Comparison of ENCODE assay signal across 1 cellular context in the genomic region with DNA sequence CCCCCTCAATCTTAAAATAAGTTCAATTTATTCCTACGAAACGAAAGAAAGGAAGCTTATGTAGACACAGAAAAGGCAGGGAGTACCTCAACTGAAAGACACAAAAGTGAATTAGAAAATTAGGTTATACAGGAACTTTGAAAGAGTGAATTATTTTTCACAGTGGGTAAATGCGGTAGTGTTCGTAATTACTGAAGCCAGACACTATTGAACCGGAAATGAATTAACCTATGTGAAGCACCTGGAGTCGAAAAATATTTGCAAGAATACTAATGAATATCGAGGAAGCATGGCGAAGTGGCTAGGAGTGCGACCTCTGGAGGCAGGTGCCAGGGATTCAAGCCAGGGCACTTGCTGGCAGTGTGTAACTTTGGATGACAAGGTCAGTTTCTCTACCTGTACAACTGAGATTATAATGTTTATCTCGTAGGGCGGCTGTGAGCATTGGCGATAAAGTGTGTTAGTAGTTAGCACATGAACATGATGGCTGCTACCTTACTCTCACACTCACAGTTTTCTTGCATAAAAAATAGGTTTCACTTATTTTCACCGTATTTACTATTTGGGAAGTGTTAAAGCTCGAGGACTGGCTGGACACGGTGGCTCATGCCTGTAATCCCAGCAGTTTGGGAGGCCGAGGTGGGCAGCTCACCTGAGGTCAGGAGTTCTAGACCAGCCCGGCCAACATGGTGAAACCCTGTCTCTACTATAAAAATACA.
TF ChIP-seq lines count a peak whose summit lies in the region.

No MANE protein-coding gene starts in this region.

TF ChIP-seq in SK-N-SH, 30 proteins besides CTCF, POLR2A, EP300 and RAD21 (continued from another document):
- TF ChIP-seq, protein P1, sequence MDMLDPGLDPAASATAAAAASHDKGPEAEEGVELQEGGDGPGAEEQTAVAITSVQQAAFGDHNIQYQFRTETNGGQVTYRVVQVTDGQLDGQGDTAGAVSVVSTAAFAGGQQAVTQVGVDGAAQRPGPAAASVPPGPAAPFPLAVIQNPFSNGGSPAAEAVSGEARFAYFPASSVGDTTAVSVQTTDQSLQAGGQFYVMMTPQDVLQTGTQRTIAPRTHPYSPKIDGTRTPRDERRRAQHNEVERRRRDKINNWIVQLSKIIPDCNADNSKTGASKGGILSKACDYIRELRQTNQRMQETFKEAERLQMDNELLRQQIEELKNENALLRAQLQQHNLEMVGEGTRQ (IDR thresholded peaks at IDR 0.05; ENCODE audit: borderline replicate concordance, low read depth, low read length) = no peak
- TF ChIP-seq, protein P2, sequence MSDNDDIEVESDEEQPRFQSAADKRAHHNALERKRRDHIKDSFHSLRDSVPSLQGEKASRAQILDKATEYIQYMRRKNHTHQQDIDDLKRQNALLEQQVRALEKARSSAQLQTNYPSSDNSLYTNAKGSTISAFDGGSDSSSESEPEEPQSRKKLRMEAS (IDR thresholded peaks at IDR 0.05; ENCODE audit: low read depth) = peak; percentile 55; the same call in 1 of the 2 replicates
- TF ChIP-seq SMC3 (IDR thresholded peaks at IDR 0.05; ENCODE audit: low read depth, low read length) = peak; percentile 73
- TF ChIP-seq FOXM1 (IDR thresholded peaks at IDR 0.05; ENCODE audit: low read depth) = no peak
- TF ChIP-seq GATA2 (CRISPR knock-in tag; IDR thresholded peaks at IDR 0.05) = no peak
